ENCODE assay signal across 16 cellular contexts in genomic region chrX:11264925-11265324, GRCh38. TPM values are rescaled to one million over a fixed set of nuclear protein-coding genes. Genes with fewer than 3 reads are reported as not detected.
"Had no signal": no experiment of that assay in that cellular context is flagged by ENCODE, and none has a peak within 500 bp of the region (broad histone marks: within the 10 kb centered on the region; RNA-seq: fewer than 3 reads in every experiment).

No MANE protein-coding gene starts in this region.

- H3K27me3 Mint-ChIP-seq: type B pancreatic cell had no signal

- H3K27ac Mint-ChIP-seq: nephron progenitor cell, WTC11 had no signal

- H3K4me3 Mint-ChIP-seq: nephron progenitor cell, type B pancreatic cell, WTC11 had no signal

- H3K27ac ChIP-seq: epithelial cell of prostate had no signal

- H3K9me3 Mint-ChIP-seq: type B pancreatic cell, WTC11 had no signal

- H3K4me2 ChIP-seq: SK-N-SH had no signal

- DNase-seq: activated CD4-positive, alpha-beta T cell treated with anti-CD3 and anti-CD28 coated beads for 48 hours; activated CD8-positive, alpha-beta memory T cell treated with anti-CD3 and anti-CD28 coated beads for 24 hours; activated naive CD4-positive, alpha-beta T cell treated with Interleukin-2 at 50 U/mL for 16 hours; cortex of kidney; effector CD8-positive, alpha-beta T cell; nephron progenitor cell; SK-N-SH; T-helper 1 cell had no signal

- H3K9me3 ChIP-seq: SK-N-SH had no signal

- H3K9ac ChIP-seq: SK-N-SH had no signal

- H3K4me1 Mint-ChIP-seq: nephron progenitor cell had no signal

- H3K4me3 ChIP-seq: skin epidermis had no signal

- ATAC-seq: WTC11 had no signal

- H3K36me3 Mint-ChIP-seq: type B pancreatic cell, WTC11 had no signal

RNA-seq across cellular contexts. Expression of gene AMELX, which starts 28.3 kb away (rescaled TPM):
- total RNA-seq: cardiac septum, omental fat pad, renal cortical epithelial cell, WTC11 had no signal
- polyA plus RNA-seq: adipose tissue, SK-N-SH had no signal
